8 cellular contexts compared by ENCODE assay signal in genomic region chr1:39902121-39902807, GRCh38. TPM values are rescaled to one million over a fixed set of nuclear protein-coding genes. Genes with fewer than 3 reads are reported as not detected.
DNase-seq lines count a peak whose midpoint lies in the region; ATAC-seq and TF ChIP-seq lines count a peak whose summit lies in the region.

No MANE protein-coding gene starts in this region.

- peaks cover 20% of the 10 kb centered on the region for H3K4me1 ChIP-seq in lower lobe of right lung

- H3K27ac Mint-ChIP-seq in activated CD4-positive, alpha-beta T cell treated with anti-CD3 and anti-CD28 coated beads, Interleukin-2, amount 10 ng/mL, durations not matched to agents 24 days and 14 days = no peak overlapping the region

- H3K36me3 Mint-ChIP-seq in activated CD4-positive, alpha-beta T cell treated with anti-CD3 and anti-CD28 coated beads, Interleukin-2, amount 10 ng/mL, durations not matched to agents 24 days and 14 days (ENCODE audit: low read depth) = no peaks in the 10 kb centered on the region

- no peaks in the 10 kb centered on the region for H3K9me3 ChIP-seq in lower lobe of right lung

- intact Hi-C loops in activated CD4-positive, alpha-beta T cell treated with anti-CD3 and anti-CD28 coated beads, Interleukin-2, amount 10 ng/mL, durations not matched to agents 24 days and 14 days (cut with micrococcal nuclease) = loop anchor here (1.0 kb wide), 1 partner anchor 85 kb away; no protein-coding TSS in a partner anchor
- intact Hi-C loops in lower lobe of right lung (cut with DNase I) = loop anchor here (10.0 kb wide), 1 partner anchor 87 kb away; no protein-coding TSS in a partner anchor

- H3K27ac ChIP-seq in lower lobe of right lung = peak overlapping the region; percentile 64

- peaks cover 64% of the 10 kb centered on the region for H3K27me3 Mint-ChIP-seq in activated CD4-positive, alpha-beta T cell treated with anti-CD3 and anti-CD28 coated beads, Interleukin-2, amount 10 ng/mL, durations not matched to agents 24 days and 14 days

- H3K4me3 ChIP-seq in lower lobe of right lung = peak overlapping the region; percentile 69

- peak; percentile 73 for TF ChIP-seq CTCF in lower lobe of right lung (IDR thresholded peaks at IDR 0.05)

- H3K4me3 Mint-ChIP-seq in activated CD4-positive, alpha-beta T cell treated with anti-CD3 and anti-CD28 coated beads, Interleukin-2, amount 10 ng/mL, durations not matched to agents 24 days and 14 days = peak overlapping the region; percentile 79

- H3K4me1 Mint-ChIP-seq in activated CD4-positive, alpha-beta T cell treated with anti-CD3 and anti-CD28 coated beads, Interleukin-2, amount 10 ng/mL, durations not matched to agents 24 days and 14 days = peaks cover 6% of the 10 kb centered on the region

- DNase-seq in NCI-H2171 treated with DMSO at 0.1 percent for 48 hours (lab: John Stamatoyannopoulos, UW) = peak; percentile 94
- DNase-seq in activated CD4-positive, alpha-beta T cell treated with anti-CD3 and anti-CD28 coated beads, Interleukin-2, amount 10 ng/mL, durations not matched to agents 24 days and 14 days = peak; percentile 90
- DNase-seq in dermis blood vessel endothelial cell = peak; percentile 66
- DNase-seq in lower lobe of right lung = peak; percentile 90
- DNase-seq in stimulated activated CD4-positive, alpha-beta T cell treated with anti-CD3 and anti-CD28 coated beads, TNF-alpha, amount 100 ng/mL, for 48 hours (ENCODE audit: low read depth in 3 of 3) = peak in 2 of 3 donors; percentile 29 to 61
- no peak for DNase-seq in epidermal melanocyte (ENCODE audit: insufficient read length, low spot score)

- no peaks in the 10 kb centered on the region for H3K9me3 Mint-ChIP-seq in activated CD4-positive, alpha-beta T cell treated with anti-CD3 and anti-CD28 coated beads, Interleukin-2, amount 10 ng/mL, durations not matched to agents 24 days and 14 days

- ATAC-seq in GM18502 (IDR thresholded peaks at IDR 0.05; ENCODE audit: poor library complexity, unreplicated experiment) (peak; percentile 70), HG02870 (IDR thresholded peaks at IDR 0.05; ENCODE audit: unreplicated experiment) (peak; percentile 61), lower lobe of right lung (peak; percentile 95)

- H3K36me3 ChIP-seq in lower lobe of right lung = no peaks in the 10 kb centered on the region

- H3K27me3 ChIP-seq in lower lobe of right lung (ENCODE audit: low read depth) = peaks cover 36% of the 10 kb centered on the region

RNA-seq across cellular contexts. Expression of gene MYCL, which starts 0.5 kb away (rescaled TPM):
- total RNA-seq in activated CD4-positive, alpha-beta T cell treated with anti-CD3 and anti-CD28 coated beads, Interleukin-2, amount 10 ng/mL, durations not matched to agents 24 days and 14 days = 0.42 and 0.57 TPM in 2 replicates
- total RNA-seq in dermis blood vessel endothelial cell (0.17 and 0.28 TPM in 2 replicates), lower lobe of right lung (3.9 TPM)

RNA-seq across cellular contexts. Expression of gene TRIT1, which starts 19.0 kb away (rescaled TPM):
- total RNA-seq in activated CD4-positive, alpha-beta T cell treated with anti-CD3 and anti-CD28 coated beads, Interleukin-2, amount 10 ng/mL, durations not matched to agents 24 days and 14 days = 28.2 and 28.4 TPM in 2 replicates
- 17.3 and 19.4 TPM in 2 replicates for total RNA-seq in dermis blood vessel endothelial cell
- total RNA-seq in lower lobe of right lung = 12.3 TPM

RNA-seq across cellular contexts. Expression of gene MFSD2A, which starts 52.7 kb away (rescaled TPM):
- total RNA-seq in activated CD4-positive, alpha-beta T cell treated with anti-CD3 and anti-CD28 coated beads, Interleukin-2, amount 10 ng/mL, durations not matched to agents 24 days and 14 days = 47.0 and 49.7 TPM in 2 replicates
- total RNA-seq in dermis blood vessel endothelial cell = 0.42 TPM in 1 of 2 replicates, not detected in the other
- total RNA-seq in lower lobe of right lung = 110 TPM

Comparison
In these comparisons a context has a peak if more than half of its experiments do, and no peak if none do; other contexts are left out.
1. RNA of gene MFSD2A, which starts 52.7 kb away (total RNA-seq): 110 TPM in lower lobe of right lung (single experiment) and 47.0 to 49.7 TPM in activated CD4-positive, alpha-beta T cell treated with anti-CD3 and anti-CD28 coated beads, Interleukin-2, amount 10 ng/mL, durations not matched to agents 24 days and 14 days; 0.42 TPM in dermis blood vessel endothelial cell; every median in the first group is over 10 times any median in the second.
2. Peak in every context shown above with its lines, with median percentiles within 50 percentile points of each other: ATAC-seq.